Comparison of ENCODE assay signal across 22 cellular contexts in genomic region chr5:145203193-145203592, GRCh38.
DNase-seq lines count a peak whose midpoint lies in the region; ATAC-seq and TF ChIP-seq lines count a peak whose summit lies in the region.
"Had no signal": no experiment of that assay in that cellular context is flagged by ENCODE, and none has a peak within 500 bp of the region (broad histone marks: within the 10 kb centered on the region; RNA-seq: fewer than 3 reads in every experiment).

No MANE protein-coding gene starts in this region.

- no peak for TF ChIP-seq CTCF in fibroblast of mammary gland (conservative IDR thresholded peaks at IDR 0.05; ENCODE audit: control insufficient read depth, insufficient read depth, low read depth, low read length)

- no peak overlapping the region for H3K4me3 ChIP-seq in fibroblast of mammary gland (ENCODE audit: control insufficient read depth, low read depth, low read length)
- H3K4me3 ChIP-seq: K562, SK-N-MC had no signal

- DNase-seq in EL (peak; percentile 11), OCI-M1 (lab: John Stamatoyannopoulos, UW) (peak; percentile 12), fibroblast of mammary gland (ENCODE audit: low read depth) (peak; percentile 1), HuH-7.5 (ENCODE audit: low spot score) (no peak), COLO668 (lab: John Stamatoyannopoulos, UW; ENCODE audit: unreplicated experiment) (no peak)
- DNase-seq: ACHN; AML-193; C1 segment of cervical spinal cord; CD8-positive, alpha-beta memory T cell; MM.1S; NCI-H1048; NCI-H1417 treated with DMSO at 0.1 percent for 48 hours; NCI-H187; NCI-H2107; NCI-H510A; NCI-H748 treated with DMSO at 0.1 percent for 48 hours; SHP77 treated with DMSO at 0.1 percent for 48 hours had no signal

- no peak for ATAC-seq in GM19452 (IDR thresholded peaks at IDR 0.05; ENCODE audit: unreplicated experiment)
- ATAC-seq in HG03039 (IDR thresholded peaks at IDR 0.05; ENCODE audit: unreplicated experiment), result no peak
- ATAC-seq: HCT116, K562 had no signal

Comparison
In these comparisons a context has a peak if more than half of its experiments do, and no peak if none do; other contexts are left out.
1. DNase-seq: peak in EL (single experiment), OCI-M1 (single experiment) and fibroblast of mammary gland (single experiment); none in HuH-7.5 (single experiment) and COLO668 (single experiment).